20 cellular contexts compared by ENCODE assay signal in the genomic region with DNA sequence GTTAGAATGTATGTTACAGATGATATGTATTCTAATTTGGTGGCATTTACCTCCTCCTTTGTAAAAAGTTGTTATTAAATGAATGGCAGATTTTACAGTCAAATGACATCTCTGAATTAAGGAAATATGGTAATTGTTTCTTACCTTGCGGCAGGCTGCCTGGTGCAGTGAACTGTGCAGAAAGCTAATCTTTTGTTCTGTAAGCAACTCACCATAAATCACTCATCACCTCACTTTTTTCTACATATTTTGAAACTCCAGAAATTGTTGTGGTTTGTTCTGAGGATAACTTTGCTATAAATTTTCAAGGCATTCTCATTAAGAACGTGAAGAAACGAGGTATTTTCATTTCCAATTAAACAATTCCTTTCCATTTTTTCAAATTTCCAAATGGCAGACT. TPM values are rescaled to one million over a fixed set of nuclear protein-coding genes. Genes with fewer than 3 reads are reported as not detected.
DNase-seq lines count a peak whose midpoint lies in the region; FAIRE-seq and TF ChIP-seq lines count a peak whose summit lies in the region.
"Had no signal": no experiment of that assay in that cellular context is flagged by ENCODE, and none has a peak within 500 bp of the region (broad histone marks: within the 10 kb centered on the region; RNA-seq: fewer than 3 reads in every experiment).

No MANE protein-coding gene starts in this region.

- no peak overlapping the region for H3K14ac ChIP-seq in trophoblast cell (ENCODE audit: low read length)

- H3K4me1 ChIP-seq in Karpas-422 (ENCODE audit: low read length) = peaks cover 64% of the 10 kb centered on the region
- no peaks in the 10 kb centered on the region for H3K4me1 ChIP-seq in trophoblast cell (ENCODE audit: control insufficient read depth in 1 of 2, insufficient read depth in 2 of 2, low read length in 2 of 2)
- H3K4me1 ChIP-seq: BE2C had no signal

- H3K9me2 ChIP-seq in Karpas-422 (replicated peaks; ENCODE audit: insufficient read depth, low read length) = no peaks in the 10 kb centered on the region

- no peak overlapping the region for H4K12ac ChIP-seq in trophoblast cell (ENCODE audit: low read depth, low read length)

- no peak overlapping the region for H2BK5ac ChIP-seq in trophoblast cell (ENCODE audit: low read depth, low read length, poor library complexity)

- no peak overlapping the region for H3K4ac ChIP-seq in trophoblast cell (ENCODE audit: low read depth, low read length)

- FAIRE-seq in endometrium (lab: Jason Lieb, UNC) = peak; percentile 31
- FAIRE-seq: A204.1, H1, HTR-8/SVneo had no signal

- H3K36me3 ChIP-seq in Karpas-422 (ENCODE audit: insufficient read depth, low read length) (no peaks in the 10 kb centered on the region), trophoblast cell (ENCODE audit: control insufficient read depth in 1 of 2, insufficient read depth in 2 of 2, low read length in 2 of 2) (peaks cover 1 to 2% of the 10 kb centered on the region in 2 experiments), MG63 (no peaks in the 10 kb centered on the region)
- H3K36me3 ChIP-seq: BE2C had no signal

- peak; percentile 74 for DNase-seq in Karpas-422
- DNase-seq in NCI-H69 (lab: John Stamatoyannopoulos, UW) = peak; percentile 10
- DNase-seq in DMS53 (lab: John Stamatoyannopoulos, UW) = no peak
- no peak for DNase-seq in trophoblast cell
- no peak for DNase-seq in MG63
- DNase-seq: ACHN; BE2C; C1 segment of cervical spinal cord; CD4-positive, CD25-positive, alpha-beta regulatory T cell; CD8-positive, alpha-beta memory T cell; COR-L47; DMS 273 treated with DMSO at 0.1 percent for 48 hours; GF-D8; H9; IMR-90 had no signal

- no peak overlapping the region for H3K23ac ChIP-seq in trophoblast cell (ENCODE audit: low read length)

- H2BK12ac ChIP-seq in trophoblast cell (ENCODE audit: low read length) = no peak overlapping the region

- no peak overlapping the region for H2AK5ac ChIP-seq in trophoblast cell (ENCODE audit: low read length)

- no peak overlapping the region for H2AFZ ChIP-seq in Karpas-422 (ENCODE audit: low read length)
- no peak overlapping the region for H2AFZ ChIP-seq in trophoblast cell (ENCODE audit: insufficient read depth, low read length, poor library complexity)

- H2BK120ac ChIP-seq in trophoblast cell (ENCODE audit: insufficient read depth, low read length, poor library complexity) = no peak overlapping the region

- no peaks in the 10 kb centered on the region for H3K27me3 ChIP-seq in Karpas-422 (ENCODE audit: low read length)
- no peaks in the 10 kb centered on the region for H3K27me3 ChIP-seq in trophoblast cell (ENCODE audit: insufficient read depth, low read length)
- no peaks in the 10 kb centered on the region for H3K27me3 ChIP-seq in MG63
- H3K27me3 ChIP-seq: BE2C had no signal

- no peak for TF ChIP-seq EP300 in Ishikawa (IDR thresholded peaks at IDR 0.05; ENCODE audit: borderline replicate concordance)

- H3K4me3 ChIP-seq in Karpas-422 (ENCODE audit: low read length) (peak overlapping the region; percentile 40), trophoblast cell (ENCODE audit: low read depth, low read length) (no peak overlapping the region), MG63 (no peak overlapping the region)

- no peak overlapping the region for H4K8ac ChIP-seq in trophoblast cell (ENCODE audit: low read depth, low read length)

- H3K4me2 ChIP-seq in Karpas-422 (ENCODE audit: low read depth, low read length, poor library complexity, severe bottlenecking) = peak overlapping the region; percentile 65
- H3K4me2 ChIP-seq in trophoblast cell (ENCODE audit: low read length) = no peak overlapping the region

- H3K9ac ChIP-seq in Karpas-422 (ENCODE audit: low read length) (no peak overlapping the region), trophoblast cell (ENCODE audit: low read length) (no peak overlapping the region)

- H3K79me1 ChIP-seq in trophoblast cell (ENCODE audit: low read length) = no peaks in the 10 kb centered on the region

- no peaks in the 10 kb centered on the region for H3K79me2 ChIP-seq in Karpas-422 (ENCODE audit: low read length)
- H3K79me2 ChIP-seq in trophoblast cell (ENCODE audit: control insufficient read depth, insufficient read depth, low read length, poor library complexity) = no peaks in the 10 kb centered on the region

- peak overlapping the region; percentile 91 for H3K27ac ChIP-seq in Karpas-422 (ENCODE audit: low read length)
- no peak overlapping the region for H3K27ac ChIP-seq in trophoblast cell (ENCODE audit: low read depth, low read length)

- WGBS in trophoblast cell (ENCODE audit: extremely low coverage, insufficient coverage, insufficient read length) = no CpG with 5 or more reads among the region's 3 CpGs

- H4K91ac ChIP-seq in trophoblast cell (ENCODE audit: low read depth, low read length) = no peak overlapping the region

- H3K9me3 ChIP-seq in Karpas-422 (ENCODE audit: low read length) (no peaks in the 10 kb centered on the region), trophoblast cell (ENCODE audit: insufficient read depth, low read depth, low read length) (no peaks in the 10 kb centered on the region), MG63 (no peaks in the 10 kb centered on the region)
- H3K9me3 ChIP-seq: BE2C had no signal

- TF ChIP-seq RAD21 in Ishikawa (IDR thresholded peaks at IDR 0.05; ENCODE audit: low read depth) = no peak

- no peak overlapping the region for H3K18ac ChIP-seq in trophoblast cell (ENCODE audit: low read length)

- no peaks in the 10 kb centered on the region for H4K20me1 ChIP-seq in Karpas-422 (ENCODE audit: insufficient read depth, low read depth, low read length)

TF ChIP-seq in Ishikawa, 13 proteins besides CTCF, POLR2A, EP300 and RAD21:
- TF ChIP-seq, protein P1, sequence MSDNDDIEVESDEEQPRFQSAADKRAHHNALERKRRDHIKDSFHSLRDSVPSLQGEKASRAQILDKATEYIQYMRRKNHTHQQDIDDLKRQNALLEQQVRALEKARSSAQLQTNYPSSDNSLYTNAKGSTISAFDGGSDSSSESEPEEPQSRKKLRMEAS (IDR thresholded peaks at IDR 0.05) = no peak
- TF ChIP-seq NFIC (IDR thresholded peaks at IDR 0.05) (no peak), ZBTB7A (IDR thresholded peaks at IDR 0.05; ENCODE audit: low read depth) (no peak), CREB1 (IDR thresholded peaks at IDR 0.05; ENCODE audit: low read depth) (no peak), TEAD4 (IDR thresholded peaks at IDR 0.05) (peak; percentile 29; the same call in 1 of the 2 replicates), TAF1 (IDR thresholded peaks at IDR 0.05; ENCODE audit: low read depth) (no peak), EGR1 (IDR thresholded peaks at IDR 0.05) (no peak)
- TF ChIP-seq, protein P2, sequence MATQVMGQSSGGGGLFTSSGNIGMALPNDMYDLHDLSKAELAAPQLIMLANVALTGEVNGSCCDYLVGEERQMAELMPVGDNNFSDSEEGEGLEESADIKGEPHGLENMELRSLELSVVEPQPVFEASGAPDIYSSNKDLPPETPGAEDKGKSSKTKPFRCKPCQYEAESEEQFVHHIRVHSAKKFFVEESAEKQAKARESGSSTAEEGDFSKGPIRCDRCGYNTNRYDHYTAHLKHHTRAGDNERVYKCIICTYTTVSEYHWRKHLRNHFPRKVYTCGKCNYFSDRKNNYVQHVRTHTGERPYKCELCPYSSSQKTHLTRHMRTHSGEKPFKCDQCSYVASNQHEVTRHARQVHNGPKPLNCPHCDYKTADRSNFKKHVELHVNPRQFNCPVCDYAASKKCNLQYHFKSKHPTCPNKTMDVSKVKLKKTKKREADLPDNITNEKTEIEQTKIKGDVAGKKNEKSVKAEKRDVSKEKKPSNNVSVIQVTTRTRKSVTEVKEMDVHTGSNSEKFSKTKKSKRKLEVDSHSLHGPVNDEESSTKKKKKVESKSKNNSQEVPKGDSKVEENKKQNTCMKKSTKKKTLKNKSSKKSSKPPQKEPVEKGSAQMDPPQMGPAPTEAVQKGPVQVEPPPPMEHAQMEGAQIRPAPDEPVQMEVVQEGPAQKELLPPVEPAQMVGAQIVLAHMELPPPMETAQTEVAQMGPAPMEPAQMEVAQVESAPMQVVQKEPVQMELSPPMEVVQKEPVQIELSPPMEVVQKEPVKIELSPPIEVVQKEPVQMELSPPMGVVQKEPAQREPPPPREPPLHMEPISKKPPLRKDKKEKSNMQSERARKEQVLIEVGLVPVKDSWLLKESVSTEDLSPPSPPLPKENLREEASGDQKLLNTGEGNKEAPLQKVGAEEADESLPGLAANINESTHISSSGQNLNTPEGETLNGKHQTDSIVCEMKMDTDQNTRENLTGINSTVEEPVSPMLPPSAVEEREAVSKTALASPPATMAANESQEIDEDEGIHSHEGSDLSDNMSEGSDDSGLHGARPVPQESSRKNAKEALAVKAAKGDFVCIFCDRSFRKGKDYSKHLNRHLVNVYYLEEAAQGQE (IDR thresholded peaks at IDR 0.05; ENCODE audit: low read depth) = no peak

RNA-seq across cellular contexts. Expression of a gene that starts 52.7 kb away (rescaled TPM):
- total RNA-seq in Karpas-422 (2014; rRNA removed; shearing (Covaris generic); ENCODE audit: low replicate concordance) = 0.47 and 0.82 TPM in 2 replicates
- 3.8 and 4.7 TPM in 2 replicates for polyA plus RNA-seq in trophoblast cell (2013)
- total RNA-seq in MG63 (2014; rRNA removed; shearing (Covaris generic); ENCODE audit: low replicate concordance) = not detected in 2 replicates
- total RNA-seq: CD8-positive, alpha-beta memory T cell; IMR-90 had no signal
- polyA plus RNA-seq: CD4-positive, CD25-positive, alpha-beta regulatory T cell; CD8-positive, alpha-beta memory T cell; IMR-90 had no signal

Comparison
In these comparisons a context has a peak if more than half of its experiments do, and no peak if none do; other contexts are left out.
1. DNase-seq: peak in Karpas-422 (single experiment) and NCI-H69 (single experiment); none in DMS53 (single experiment), trophoblast cell (0 of 2) and MG63 (single experiment).